27 cellular contexts compared by ENCODE assay signal in the genomic region with DNA sequence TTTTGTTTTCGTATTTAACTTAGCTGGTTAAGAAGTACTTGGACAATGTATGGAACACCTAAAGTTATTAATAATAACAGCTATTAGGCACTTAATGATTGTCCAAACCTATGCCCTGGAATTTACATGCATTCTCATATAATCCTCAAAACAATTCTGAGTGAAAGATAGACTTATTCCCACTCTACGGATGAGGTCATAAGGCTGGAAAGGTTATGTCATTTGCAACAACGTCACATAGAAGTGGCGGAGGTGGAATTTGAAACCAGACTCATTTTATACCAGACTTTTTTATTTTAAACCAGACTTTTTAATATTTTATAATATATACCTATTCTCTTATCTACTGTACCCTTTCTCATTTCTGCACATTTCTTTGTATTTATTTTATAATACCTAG.
"Had no signal": no experiment of that assay in that cellular context is flagged by ENCODE, and none has a peak within 500 bp of the region (broad histone marks: within the 10 kb centered on the region; RNA-seq: fewer than 3 reads in every experiment).

No MANE protein-coding gene starts in this region.

- H3K9me3 ChIP-seq: esophagus squamous epithelium, gastrocnemius medialis, heart right ventricle, left lung, lower lobe of right lung, mucosa of descending colon had no signal

- H3K27me3 ChIP-seq: esophagus squamous epithelium, gastrocnemius medialis, heart right ventricle, left lung had no signal

- H3K27ac ChIP-seq: coronary artery, epithelial cell of prostate, esophagus squamous epithelium, gastrocnemius medialis, heart right ventricle, left lung, lower lobe of right lung had no signal

- FAIRE-seq: colon, endometrium, islet of Langerhans, keratinocyte had no signal

- DNase-seq: dermis blood vessel endothelial cell; effector CD8-positive, alpha-beta T cell; effector memory CD8-positive, alpha-beta T cell; endodermal cell; erythroblast; esophagus squamous epithelium; foreskin fibroblast; foreskin melanocyte; gastrocnemius medialis; glutamatergic neuron; head of caudate nucleus; heart right ventricle; hippocampal formation; left cardiac atrium; left lung; left ventricle myocardium superior; lower lobe of right lung; mesenchymal stem cell; mucosa of descending colon; naive B cell had no signal

- H3K4me3 ChIP-seq: coronary artery, esophagus squamous epithelium, gastrocnemius medialis, heart right ventricle, left lung, lower lobe of right lung, mucosa of descending colon had no signal

- H3K4me1 ChIP-seq: esophagus squamous epithelium had no signal

- ATAC-seq: effector memory CD8-positive, alpha-beta T cell; esophagus mucosa; gastrocnemius medialis; heart right ventricle; left cardiac atrium; left lung; left ventricle myocardium superior; lower lobe of right lung; mucosa of descending colon had no signal

- H3K36me3 ChIP-seq: esophagus squamous epithelium, gastrocnemius medialis, heart right ventricle, lower lobe of right lung had no signal
